Comparison of ENCODE assay signal across 8 cellular contexts in genomic region chr19:17860331-17860992, GRCh38. TPM values are rescaled to one million over a fixed set of nuclear protein-coding genes. Genes with fewer than 3 reads are reported as not detected.
A peak's percentile ranks its signal among the peaks of the same experiment; 100 is the strongest.
DNase-seq lines count a peak whose midpoint lies in the region; ATAC-seq, FAIRE-seq and TF ChIP-seq lines count a peak whose summit lies in the region.

No MANE protein-coding gene starts in this region.

- peak overlapping the region; percentile 64 for H4K8ac ChIP-seq in trophoblast cell (ENCODE audit: low read depth, low read length)

- DNase-seq in Peyer's patch (no peak), esophagus muscularis mucosa (ENCODE audit: extremely low spot score) (no peak), trophoblast cell (no peak), Ammon's horn (ENCODE audit: low spot score) (no peak), GM12891 (ENCODE audit: insufficient read length, low spot score) (no peak), NCI-H345 (lab: John Stamatoyannopoulos, UW) (no peak)

- FAIRE-seq in GM12891 (lab: Jason Lieb, UNC) = no peak

- no peak overlapping the region for H2BK12ac ChIP-seq in trophoblast cell (ENCODE audit: low read length)

- H3K27ac ChIP-seq in Peyer's patch (peak overlapping the region; percentile 78 to 97 (median 85)), esophagus muscularis mucosa (replicated peaks in 1 of 4) (peak overlapping the region; percentile 85 to 95 (median 90)), trophoblast cell (ENCODE audit: low read depth, low read length) (peak overlapping the region; percentile 0)

- H3K79me1 ChIP-seq in trophoblast cell (ENCODE audit: low read length) = peaks cover 4% of the 10 kb centered on the region

- H3K18ac ChIP-seq in trophoblast cell (ENCODE audit: low read length) = peak overlapping the region; percentile 4

- H3K36me3 ChIP-seq in Peyer's patch (peaks cover 0 to 36% (median 0%) of the 10 kb centered on the region in 3 donors), esophagus muscularis mucosa (peaks cover 31 to 46% (median 43%) of the 10 kb centered on the region in 4 donors), trophoblast cell (ENCODE audit: control insufficient read depth in 1 of 2, insufficient read depth in 2 of 2, low read length in 2 of 2) (peaks cover 35 to 41% of the 10 kb centered on the region in 2 experiments)

- peak overlapping the region; percentile 26 for H2BK120ac ChIP-seq in trophoblast cell (ENCODE audit: insufficient read depth, low read length, poor library complexity)

- no peak overlapping the region for H2AFZ ChIP-seq in trophoblast cell (ENCODE audit: insufficient read depth, low read length, poor library complexity)

- H2BK5ac ChIP-seq in trophoblast cell (ENCODE audit: low read depth, low read length, poor library complexity) = peak overlapping the region; percentile 7

- peak overlapping the region; percentile 80 for H3K4me3 ChIP-seq in GM08714 (ENCODE audit: low read length)
- H3K4me3 ChIP-seq in Peyer's patch = peak overlapping the region; percentile 74 to 100 (median 88)
- H3K4me3 ChIP-seq in esophagus muscularis mucosa = peak overlapping the region; percentile 77 to 99 (median 86)
- peak overlapping the region; percentile 91 for H3K4me3 ChIP-seq in trophoblast cell (ENCODE audit: low read depth, low read length)

- H2AK5ac ChIP-seq in trophoblast cell (ENCODE audit: low read length) = peak overlapping the region; percentile 25

- peak overlapping the region; percentile 75 for H4K91ac ChIP-seq in trophoblast cell (ENCODE audit: low read depth, low read length)

- H3K4me1 ChIP-seq in Peyer's patch = peaks cover 0 to 29% (median 14%) of the 10 kb centered on the region in 4 donors
- peaks cover 19 to 39% (median 28%) of the 10 kb centered on the region in 4 donors for H3K4me1 ChIP-seq in esophagus muscularis mucosa
- peaks cover 0 to 12% of the 10 kb centered on the region in 2 experiments for H3K4me1 ChIP-seq in trophoblast cell (ENCODE audit: control insufficient read depth in 1 of 2, insufficient read depth in 2 of 2, low read length in 2 of 2)

- ATAC-seq in GM19351 (IDR thresholded peaks at IDR 0.05; ENCODE audit: unreplicated experiment) = no peak

- intact Hi-C loops in esophagus muscularis mucosa (cut with DNase I) = no loop called here

- no peak overlapping the region for H3K23ac ChIP-seq in trophoblast cell (ENCODE audit: low read length)

- peak overlapping the region; percentile 95 for H3K4ac ChIP-seq in trophoblast cell (ENCODE audit: low read depth, low read length)

- no peak for TF ChIP-seq EP300 in esophagus muscularis mucosa (IDR thresholded peaks at IDR 0.05)

- peak overlapping the region; percentile 76 for H3K4me2 ChIP-seq in trophoblast cell (ENCODE audit: low read length)

- under 1% methylated on average over 19 of the region's 22 CpGs for WGBS in esophagus muscularis mucosa
- no CpG with 5 or more reads among the region's 22 CpGs for WGBS in trophoblast cell (ENCODE audit: extremely low coverage, insufficient coverage, insufficient read length)

- no peaks in the 10 kb centered on the region for H3K27me3 ChIP-seq in Peyer's patch
- no peaks in the 10 kb centered on the region for H3K27me3 ChIP-seq in esophagus muscularis mucosa
- no peaks in the 10 kb centered on the region for H3K27me3 ChIP-seq in trophoblast cell (ENCODE audit: insufficient read depth, low read length)

- H3K9me3 ChIP-seq in Peyer's patch (no peaks in the 10 kb centered on the region), esophagus muscularis mucosa (no peaks in the 10 kb centered on the region), trophoblast cell (ENCODE audit: insufficient read depth, low read depth, low read length) (no peaks in the 10 kb centered on the region)

- peaks cover 19% of the 10 kb centered on the region for H3K79me2 ChIP-seq in trophoblast cell (ENCODE audit: control insufficient read depth, insufficient read depth, low read length, poor library complexity)

- H3K14ac ChIP-seq in trophoblast cell (ENCODE audit: low read length) = peak overlapping the region; percentile 75

- peak overlapping the region; percentile 87 for H3K9ac ChIP-seq in trophoblast cell (ENCODE audit: low read length)

- no peak for TF ChIP-seq POLR2A in Peyer's patch (IDR thresholded peaks at IDR 0.05)
- no peak for TF ChIP-seq POLR2A in esophagus muscularis mucosa (IDR thresholded peaks at IDR 0.05; ENCODE audit: low read depth)
- no peak for TF ChIP-seq POLR2A in GM12891 (IDR thresholded peaks at IDR 0.05; ENCODE audit: low read depth, low read length)

- peak overlapping the region; percentile 13 for H4K12ac ChIP-seq in trophoblast cell (ENCODE audit: low read depth, low read length)

- TF ChIP-seq CTCF in Peyer's patch (IDR thresholded peaks at IDR 0.05) = no peak
- TF ChIP-seq CTCF in esophagus muscularis mucosa (IDR thresholded peaks at IDR 0.05) = no peak

TF ChIP-seq in GM12891, 5 proteins besides CTCF, POLR2A, EP300 and RAD21:
- TF ChIP-seq TAF1 (IDR thresholded peaks at IDR 0.05; ENCODE audit: low read depth, low read length) (no peak), PAX5 (IDR thresholded peaks at IDR 0.05; ENCODE audit: insufficient read depth, low read length, severe bottlenecking) (no peak), SPI1 (IDR thresholded peaks at IDR 0.05; ENCODE audit: low read depth, low read length) (no peak), POLR2AphosphoS5 (IDR thresholded peaks at IDR 0.05; ENCODE audit: low read depth, low read length) (no peak), POU2F2 (IDR thresholded peaks at IDR 0.05; ENCODE audit: low read depth, low read length) (no peak)
TF ChIP-seq in GM12891: peak in this region for 0.

RNA-seq across cellular contexts. Expression of gene RPL18A, which starts 0.8 kb away (rescaled TPM):
- total RNA-seq in Peyer's patch (100 to 1,000 TPM; 456 to 824 (median 599) TPM), esophagus muscularis mucosa (1,000 to 10,000 TPM; 1,042 to 1,624 (median 1,374) TPM)
- polyA plus RNA-seq in trophoblast cell (2013) = 1,931 and 1,990 TPM in 2 replicates
- 5,111 TPM for polyA plus RNA-seq in GM12891 (2012; ENCODE audit: low read depth, missing spikeins)

RNA-seq across cellular contexts. Expression of gene SLC5A5, which starts 11.3 kb away (rescaled TPM):
- total RNA-seq in Peyer's patch (not detected), esophagus muscularis mucosa (under 1 TPM in 1 of 4 donors, not detected in 3; 0.17 TPM)
- polyA plus RNA-seq in trophoblast cell (2013) = 0.01 TPM in 2 replicates
- 0.14 TPM for polyA plus RNA-seq in GM12891 (2012; ENCODE audit: low read depth, missing spikeins)

RNA-seq across cellular contexts. Expression of gene JAK3, which starts 12.7 kb away (rescaled TPM):
- total RNA-seq in Peyer's patch = 10 to 100 TPM in 1 of 4 donors, 1 to 10 TPM in 3; 4.0 to 32.2 (median 5.4) TPM
- 1 to 10 TPM; 2.1 to 8.9 (median 3.4) TPM for total RNA-seq in esophagus muscularis mucosa
- polyA plus RNA-seq in trophoblast cell (2013) = 0.26 and 0.29 TPM in 2 replicates
- polyA plus RNA-seq in GM12891 (2012; ENCODE audit: low read depth, missing spikeins) = 19.1 TPM

RNA-seq across cellular contexts. Expression of gene INSL3, which starts 39.1 kb away (rescaled TPM):
- not detected for total RNA-seq in Peyer's patch
- total RNA-seq in esophagus muscularis mucosa = not detected
- 0.08 and 0.10 TPM in 2 replicates for polyA plus RNA-seq in trophoblast cell (2013)
- polyA plus RNA-seq in GM12891 (2012; ENCODE audit: low read depth, missing spikeins) = 3.8 TPM

Comparison
In these comparisons a context has a peak if more than half of its experiments do, and no peak if none do; other contexts are left out.
1. H3K27ac ChIP-seq: peak in every context shown above with its lines; median percentile 90 in esophagus muscularis mucosa; 85 in Peyer's patch; 0 in trophoblast cell.